26 cellular contexts compared by ENCODE assay signal in genomic region chr12:43238281-43238680, GRCh38.
A peak's percentile ranks its signal among the peaks of the same experiment; 100 is the strongest.
DNase-seq lines count a peak whose midpoint lies in the region; ATAC-seq and TF ChIP-seq lines count a peak whose summit lies in the region.
"Had no signal": no experiment of that assay in that cellular context is flagged by ENCODE, and none has a peak within 500 bp of the region (broad histone marks: within the 10 kb centered on the region; RNA-seq: fewer than 3 reads in every experiment).

No MANE protein-coding gene starts in this region.

- no peaks in the 10 kb centered on the region for H3K27me3 Mint-ChIP-seq in T-helper 2 cell treated with Interferon-gamma antibody and Interleukin-4, amounts not matched to agents 5 μg/mL and 100 μg/mL, for 36 hours (ENCODE audit: low read depth)
- H3K27me3 Mint-ChIP-seq: activated B cell treated with CpG ODN at 0.5 μM for 24 hours; activated naive CD4-positive, alpha-beta T cell treated with anti-CD3 and anti-CD28 coated beads, Interleukin-2, amount 50 U/mL, for 24 hours; dendritic cell treated with granulocyte-macrophage colony-stimulating factor and Interleukin-4, amounts not matched to agents 40 ng/mL and 50 ng/mL, for 4 days had no signal

- H3K36me3 Mint-ChIP-seq in T-helper 2 cell treated with Interferon-gamma antibody and Interleukin-4, amounts not matched to agents 5 μg/mL and 100 μg/mL, for 36 hours (ENCODE audit: low read depth) = no peaks in the 10 kb centered on the region
- H3K36me3 Mint-ChIP-seq: activated naive CD4-positive, alpha-beta T cell treated with anti-CD3 and anti-CD28 coated beads, Interleukin-2, amount 50 U/mL, for 24 hours had no signal

- H3K4me2 ChIP-seq in PC-3 (ENCODE audit: low read length) = no peak overlapping the region
- H3K4me2 ChIP-seq: SK-N-SH had no signal

- DNase-seq in KBM-7 = peak; percentile 39
- DNase-seq in PC-3 = peak; percentile 5
- DNase-seq in choroid plexus epithelial cell (ENCODE audit: low read depth) = peak; percentile 5
- peak; percentile 1 for DNase-seq in kidney tubule cell (ENCODE audit: low spot score)
- DNase-seq in T-helper 2 cell treated with Interferon-gamma antibody and Interleukin-4, amounts not matched to agents 5 μg/mL and 100 μg/mL, for 36 hours (ENCODE audit: low spot score) = no peak
- no peak for DNase-seq in NCI-H2227 treated with DMSO at 0.1 percent for 48 hours (lab: John Stamatoyannopoulos, UW)
- DNase-seq: activated B cell treated with CpG ODN at 0.5 μM for 24 hours; caudate nucleus; EL; H9; heart left ventricle; left cardiac atrium; NCI-H1417; NCI-H2081 treated with DMSO at 0.1 percent for 48 hours; NCI-H446 treated with DMSO at 0.1 percent for 48 hours; SK-N-SH; spleen; stimulated activated CD4-positive, alpha-beta T cell treated with anti-CD3 and anti-CD28 coated beads, Interleukin-4, amount 100 ng/mL, for 24 hours; stimulated activated naive CD8-positive, alpha-beta T cell treated with anti-CD3 and anti-CD28 coated beads, Interleukin-15, Interleukin-2, amounts not matched to agents 100 U/mL and 50 U/mL, for 24 hours; T-helper 2 cell; uterus had no signal

- H4K20me1 ChIP-seq in PC-3 (ENCODE audit: low read length) = no peaks in the 10 kb centered on the region

- H3K9ac ChIP-seq in PC-3 (ENCODE audit: low read length) = no peak overlapping the region
- H3K9ac ChIP-seq: SK-N-SH had no signal

- no peaks in the 10 kb centered on the region for H3K9me2 ChIP-seq in PC-3 (replicated peaks; ENCODE audit: low read length)
- H3K9me2 ChIP-seq: SK-N-SH had no signal

- H3K27me3 ChIP-seq in PC-3 (ENCODE audit: low read length) = no peaks in the 10 kb centered on the region
- H3K27me3 ChIP-seq: heart left ventricle, spleen, uterus had no signal

- BruUV-seq in PC-3 (replicated peaks; lab: Mats Ljungman, UMichigan) = no TSS peak

- no peak overlapping the region for H3K4me3 Mint-ChIP-seq in T-helper 2 cell treated with Interferon-gamma antibody and Interleukin-4, amounts not matched to agents 5 μg/mL and 100 μg/mL, for 36 hours
- H3K4me3 Mint-ChIP-seq: activated B cell treated with CpG ODN at 0.5 μM for 24 hours; activated naive CD4-positive, alpha-beta T cell treated with anti-CD3 and anti-CD28 coated beads, Interleukin-2, amount 50 U/mL, for 24 hours; dendritic cell treated with granulocyte-macrophage colony-stimulating factor and Interleukin-4, amounts not matched to agents 40 ng/mL and 50 ng/mL, for 4 days; H9 had no signal

- no peaks in the 10 kb centered on the region for H3K79me2 ChIP-seq in PC-3 (ENCODE audit: low read length)

- intact Hi-C loops in PC-3 (cut with micrococcal nuclease) = no loop called here

- H3K4me1 Mint-ChIP-seq in T-helper 2 cell treated with Interferon-gamma antibody and Interleukin-4, amounts not matched to agents 5 μg/mL and 100 μg/mL, for 36 hours (ENCODE audit: low read depth) = no peaks in the 10 kb centered on the region
- H3K4me1 Mint-ChIP-seq: activated naive CD4-positive, alpha-beta T cell treated with anti-CD3 and anti-CD28 coated beads, Interleukin-2, amount 50 U/mL, for 24 hours had no signal

- in situ Hi-C loops in KBM-7 (cut with MboI; ENCODE audit: low pct_unique_long_range_greater_than_20kb, low sequenced_read_pairs) = no loop called here

- H3K36me3 ChIP-seq in PC-3 (ENCODE audit: low read depth, low read length) = no peaks in the 10 kb centered on the region
- H3K36me3 ChIP-seq: heart left ventricle, spleen, thoracic aorta, uterus had no signal

- no peak overlapping the region for H2AFZ ChIP-seq in PC-3 (ENCODE audit: low read length)

- H3K9me3 ChIP-seq in PC-3 (ENCODE audit: low read length) = no peaks in the 10 kb centered on the region
- H3K9me3 ChIP-seq: heart left ventricle, SK-N-SH, thoracic aorta, uterus had no signal

- no peaks in the 10 kb centered on the region for H3K4me1 ChIP-seq in PC-3 (ENCODE audit: insufficient read depth, low read length)
- H3K4me1 ChIP-seq: heart left ventricle, spleen, uterus had no signal

- POLR2A ChIA-PET in PC-3 (lab: Charles Lee; ENCODE audit: unreplicated experiment) = no interaction called here

- H3K9me3 Mint-ChIP-seq in T-helper 2 cell treated with Interferon-gamma antibody and Interleukin-4, amounts not matched to agents 5 μg/mL and 100 μg/mL, for 36 hours = peaks cover 13% of the 10 kb centered on the region
- H3K9me3 Mint-ChIP-seq: activated B cell treated with CpG ODN at 0.5 μM for 24 hours; activated naive CD4-positive, alpha-beta T cell treated with anti-CD3 and anti-CD28 coated beads, Interleukin-2, amount 50 U/mL, for 24 hours; H9 had no signal

- no peak for TF ChIP-seq CTCF in PC-3 (conservative IDR thresholded peaks at IDR 0.05; ENCODE audit: low read depth, low read length)
- TF ChIP-seq CTCF in choroid plexus epithelial cell (conservative IDR thresholded peaks at IDR 0.05; ENCODE audit: low read depth, low read length) = no peak

- H3K4me3 ChIP-seq in PC-3 (ENCODE audit: low read length) = no peak overlapping the region
- no peak overlapping the region for H3K4me3 ChIP-seq in choroid plexus epithelial cell (ENCODE audit: low read depth, low read length)
- H3K4me3 ChIP-seq: heart left ventricle, spleen, thoracic aorta, uterus had no signal

- H3K27ac Mint-ChIP-seq in T-helper 2 cell treated with Interferon-gamma antibody and Interleukin-4, amounts not matched to agents 5 μg/mL and 100 μg/mL, for 36 hours = no peak overlapping the region
- H3K27ac Mint-ChIP-seq: activated B cell treated with CpG ODN at 0.5 μM for 24 hours; activated naive CD4-positive, alpha-beta T cell treated with anti-CD3 and anti-CD28 coated beads, Interleukin-2, amount 50 U/mL, for 24 hours; dendritic cell treated with granulocyte-macrophage colony-stimulating factor and Interleukin-4, amounts not matched to agents 40 ng/mL and 50 ng/mL, for 4 days; H9 had no signal

- CTCF ChIA-PET in PC-3 (lab: Charles Lee) = no interaction called here

- H3F3A ChIP-seq in PC-3 (ENCODE audit: low read length, unreplicated experiment) = no peaks in the 10 kb centered on the region

- peak; percentile 43; the same call in 1 of the 2 replicates for ATAC-seq in PC-3
- ATAC-seq in GM18519 (IDR thresholded peaks at IDR 0.05; ENCODE audit: low FRiP score, unreplicated experiment) = no peak
- ATAC-seq: heart left ventricle; left cardiac atrium; stimulated activated naive CD8-positive, alpha-beta T cell treated with anti-CD3 and anti-CD28 coated beads, Interleukin-15, Interleukin-2, amounts not matched to agents 100 U/mL and 50 U/mL, for 24 hours had no signal

- H3K27ac ChIP-seq in PC-3 (ENCODE audit: low read length) = no peak overlapping the region
- H3K27ac ChIP-seq: C4-2B, heart left ventricle, spleen, thoracic aorta, uterus had no signal

Comparison
In these comparisons a context has a peak if more than half of its experiments do, and no peak if none do; other contexts are left out.
1. DNase-seq: peak in KBM-7 (single experiment), PC-3 (single experiment), choroid plexus epithelial cell (single experiment) and kidney tubule cell (single experiment); none in T-helper 2 cell treated with Interferon-gamma antibody and Interleukin-4, amounts not matched to agents 5 μg/mL and 100 μg/mL, for 36 hours (single experiment) and NCI-H2227 treated with DMSO at 0.1 percent for 48 hours (single experiment).